ENCODE assay signal across 1 cellular context in genomic region chr1:24096009-24096736, GRCh38.
TF ChIP-seq lines count a peak whose summit lies in the region.

No MANE protein-coding gene starts in this region.

TF ChIP-seq in H1, 55 proteins besides CTCF, POLR2A, EP300 and RAD21:
- TF ChIP-seq, protein P1, sequence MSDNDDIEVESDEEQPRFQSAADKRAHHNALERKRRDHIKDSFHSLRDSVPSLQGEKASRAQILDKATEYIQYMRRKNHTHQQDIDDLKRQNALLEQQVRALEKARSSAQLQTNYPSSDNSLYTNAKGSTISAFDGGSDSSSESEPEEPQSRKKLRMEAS (IDR thresholded peaks at IDR 0.05), result no peak
- no peak for TF ChIP-seq FOSL1 (IDR thresholded peaks at IDR 0.05; ENCODE audit: insufficient read depth, low read depth, low read length)
- no peak for TF ChIP-seq JUN (IDR thresholded peaks at IDR 0.05; ENCODE audit: low read depth, low read length)
- no peak for TF ChIP-seq ATF2 (IDR thresholded peaks at IDR 0.05; ENCODE audit: low read length)
- TF ChIP-seq SUZ12 (IDR thresholded peaks at IDR 0.05; ENCODE audit: low read length), result no peak
- no peak for TF ChIP-seq EGR1 (IDR thresholded peaks at IDR 0.05; ENCODE audit: borderline replicate concordance, low read depth, low read length)
- no peak for TF ChIP-seq RFX5 (IDR thresholded peaks at IDR 0.05; ENCODE audit: borderline replicate concordance, low read depth, low read length)
- TF ChIP-seq HDAC2 (IDR thresholded peaks at IDR 0.05; ENCODE audit: borderline replicate concordance in 1 of 2, low read depth in 2 of 2, low read length in 2 of 2), result no peak
- TF ChIP-seq BRCA1 (IDR thresholded peaks at IDR 0.05; ENCODE audit: low read depth, low read length), result no peak
- no peak for TF ChIP-seq CTBP2 (IDR thresholded peaks at IDR 0.05; ENCODE audit: borderline replicate concordance, insufficient read depth, insufficient read length, low read length)
- TF ChIP-seq KDM5A (IDR thresholded peaks at IDR 0.05; ENCODE audit: low read length), result no peak
- TF ChIP-seq TAF1 (IDR thresholded peaks at IDR 0.05; ENCODE audit: low read depth, low read length), result no peak
TF ChIP-seq in H1: peak in this region for 0.
